ENCODE assay signal across 1 cellular context in genomic region chr11:36092314-36093030, GRCh38.
A peak's percentile ranks its signal among the peaks of the same experiment; 100 is the strongest.
TF ChIP-seq lines count a peak whose summit lies in the region.

No MANE protein-coding gene starts in this region.

TF ChIP-seq in K562, 482 proteins besides CTCF, POLR2A, EP300 and RAD21 (continued from another document):
- TF ChIP-seq NCOA2 (IDR thresholded peaks at IDR 0.05; ENCODE audit: partially characterized antibody in 2 of 2) (no peak), ARNT (IDR thresholded peaks at IDR 0.05) (no peak), HEY1 (CRISPR knock-in tag; IDR thresholded peaks at IDR 0.05; ENCODE audit: borderline replicate concordance) (0 out of 2 replicates have a peak, but pooled peaks have one; percentile 47), HSF4 (CRISPR knock-in tag; IDR thresholded peaks at IDR 0.05; ENCODE audit: borderline replicate concordance) (no peak), FOSL1 (tag; conservative IDR thresholded peaks at IDR 0.05) (no peak), RBM39 (optimal IDR thresholded peaks at IDR 0.05; ENCODE audit: low read depth, low read length) (no peak), MECOM (CRISPR knock-in tag; IDR thresholded peaks at IDR 0.05) (peak; percentile 75), CBX1 (IDR thresholded peaks at IDR 0.05; ENCODE audit: low read depth) (no peak), HIVEP1 (CRISPR knock-in tag; IDR thresholded peaks at IDR 0.05) (no peak), KDM1A (IDR thresholded peaks at IDR 0.05) (peak; percentile 71 to 75), ZNF512 (tag; IDR thresholded peaks at IDR 0.05) (no peak), MCM7 (IDR thresholded peaks at IDR 0.05) (no peak), ZNF311 (CRISPR knock-in tag; IDR thresholded peaks at IDR 0.05) (no peak), SMAD4 (CRISPR knock-in tag; conservative IDR thresholded peaks at IDR 0.05) (no peak), ZNF282 (CRISPR knock-in tag; IDR thresholded peaks at IDR 0.05) (no peak), ZNF408 (CRISPR knock-in tag; IDR thresholded peaks at IDR 0.05; ENCODE audit: low read depth) (no peak), ZBTB17 (CRISPR knock-in tag; IDR thresholded peaks at IDR 0.05) (no peak), PHB2 (IDR thresholded peaks at IDR 0.05; ENCODE audit: low read depth) (no peak), PATZ1 (CRISPR knock-in tag; IDR thresholded peaks at IDR 0.05; ENCODE audit: borderline replicate concordance) (no peak), ZBTB49 (CRISPR knock-in tag; IDR thresholded peaks at IDR 0.05; ENCODE audit: borderline replicate concordance) (no peak), ZFPM2 (CRISPR knock-in tag; IDR thresholded peaks at IDR 0.05) (no peak), TBP (optimal IDR thresholded peaks at IDR 0.05; ENCODE audit: low read depth, low read length) (no peak), ZNF395 (CRISPR knock-in tag; IDR thresholded peaks at IDR 0.05) (0 out of 2 replicates have a peak, but pooled peaks have one; percentile 52), NFRKB (IDR thresholded peaks at IDR 0.05; ENCODE audit: low read depth) (0 out of 2 replicates have a peak, but pooled peaks have one; percentile 51), EGR1 (conservative IDR thresholded peaks at IDR 0.05) (no peak), HINFP (tag; conservative IDR thresholded peaks at IDR 0.05; ENCODE audit: low read depth) (no peak)
